Comparison of ENCODE assay signal across 13 cellular contexts in the genomic region with DNA sequence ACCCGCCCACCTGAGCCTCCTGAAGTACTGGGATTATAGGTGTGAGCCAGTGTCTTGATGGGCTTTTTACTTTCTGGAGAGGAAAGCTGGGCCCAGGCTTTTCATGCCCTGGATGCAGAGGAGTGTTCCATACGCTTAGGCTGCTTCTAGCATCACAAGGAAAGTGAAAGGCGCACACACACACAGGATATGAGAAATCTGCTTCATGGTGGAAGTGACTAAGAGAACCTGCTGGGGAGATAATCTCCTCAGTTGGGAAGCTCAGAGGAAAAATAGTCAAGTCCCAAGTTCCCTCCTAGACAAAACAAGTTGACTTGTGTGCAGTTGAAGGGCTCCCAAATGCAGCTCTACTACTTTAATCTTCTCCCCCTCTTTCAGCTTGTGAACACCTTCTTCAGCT. TPM values are rescaled to one million over a fixed set of nuclear protein-coding genes. Genes with fewer than 3 reads are reported as not detected.
A peak's percentile ranks its signal among the peaks of the same experiment; 100 is the strongest.
DNase-seq lines count a peak whose midpoint lies in the region; ATAC-seq, FAIRE-seq and TF ChIP-seq lines count a peak whose summit lies in the region.
"Had no signal": no experiment of that assay in that cellular context is flagged by ENCODE, and none has a peak within 500 bp of the region (broad histone marks: within the 10 kb centered on the region; RNA-seq: fewer than 3 reads in every experiment).

No MANE protein-coding gene starts in this region.

- CTCF ChIA-PET in CD4-positive, alpha-beta T cell (lab: Charles Lee): no interaction called here

- H3K27ac ChIP-seq in CD4-positive, alpha-beta T cell (ENCODE audit: low read depth, low read length): no peak overlapping the region
- no peak overlapping the region for H3K27ac ChIP-seq in mesenchymal stem cell (ENCODE audit: low read length, poor library complexity, severe bottlenecking)
- no peak overlapping the region for H3K27ac ChIP-seq in mesendoderm (ENCODE audit: low read depth, low read length)
- H3K27ac ChIP-seq: VCaP had no signal

- no peaks in the 10 kb centered on the region for H3K9me3 ChIP-seq in CD4-positive, alpha-beta T cell (ENCODE audit: control insufficient read depth, low read length)
- H3K9me3 ChIP-seq in mesenchymal stem cell (ENCODE audit: control insufficient read depth, low read length): no peaks in the 10 kb centered on the region

- H2AK5ac ChIP-seq in mesenchymal stem cell (ENCODE audit: low read length, severe bottlenecking) (no peak overlapping the region), mesendoderm (ENCODE audit: low read length) (no peak overlapping the region)

- no peak overlapping the region for H3K23ac ChIP-seq in mesenchymal stem cell (ENCODE audit: low read length in 2 of 2)
- no peak overlapping the region for H3K23ac ChIP-seq in mesendoderm (ENCODE audit: low read length)

- peak overlapping the region; percentile 90 for H3K27ac Mint-ChIP-seq in CD4-positive, alpha-beta T cell
- peak overlapping the region; percentile 5 for H3K27ac Mint-ChIP-seq in activated T-helper 2 cell treated with anti-CD3 and anti-CD28 coated beads, Interferon-gamma antibody, Interleukin-2, Interleukin-4, amounts not matched to agents 10 μg/mL and 5 μg/mL and 100 μg/mL, durations not matched to agents 14 hours and 24 hours and 36 hours

- H3K4me1 Mint-ChIP-seq in CD4-positive, alpha-beta T cell (ENCODE audit: low read depth): peaks cover 40% of the 10 kb centered on the region
- peaks cover 31% of the 10 kb centered on the region for H3K4me1 Mint-ChIP-seq in activated T-helper 2 cell treated with anti-CD3 and anti-CD28 coated beads, Interferon-gamma antibody, Interleukin-2, Interleukin-4, amounts not matched to agents 10 μg/mL and 5 μg/mL and 100 μg/mL, durations not matched to agents 14 hours and 24 hours and 36 hours (ENCODE audit: low read depth)

- 96% methylated on average over 3 of the region's 3 CpGs for WGBS in mesenchymal stem cell
- WGBS in mesendoderm (ENCODE audit: extremely low coverage, insufficient coverage, low lambda C conversion rate): no CpG with 5 or more reads among the region's 3 CpGs

- no peak overlapping the region for H2BK12ac ChIP-seq in mesenchymal stem cell (ENCODE audit: low read length in 2 of 2)

- H3K4me1 ChIP-seq in mesenchymal stem cell (ENCODE audit: control insufficient read depth, insufficient read depth, low read depth, low read length): peaks cover 6% of the 10 kb centered on the region
- H3K4me1 ChIP-seq in mesendoderm (ENCODE audit: control insufficient read depth, low read depth, low read length): peaks cover 5% of the 10 kb centered on the region

- no peak for TF ChIP-seq CTCF in CD4-positive, alpha-beta T cell (IDR thresholded peaks at IDR 0.05)

- no peak for TF ChIP-seq POLR2A in H54 (IDR thresholded peaks at IDR 0.05; ENCODE audit: low read depth, low read length)

- peaks cover 31% of the 10 kb centered on the region for H3K79me2 ChIP-seq in mesendoderm (ENCODE audit: control insufficient read depth, insufficient read depth, low read length)

- FAIRE-seq in H54 (lab: Jason Lieb, UNC): peak; percentile 38

- H3K79me1 ChIP-seq in mesenchymal stem cell (replicated peaks; ENCODE audit: low read length, poor library complexity, severe bottlenecking) (peaks cover 3% of the 10 kb centered on the region), mesendoderm (ENCODE audit: low read length) (peaks cover 16% of the 10 kb centered on the region)

- H3K14ac ChIP-seq in mesenchymal stem cell (ENCODE audit: low read length in 2 of 2): no peak overlapping the region

- H3K27me3 ChIP-seq in CD4-positive, alpha-beta T cell (ENCODE audit: control insufficient read depth, insufficient read depth, low read length): no peaks in the 10 kb centered on the region
- no peaks in the 10 kb centered on the region for H3K27me3 ChIP-seq in mesenchymal stem cell (ENCODE audit: control insufficient read depth in 1 of 2, insufficient read depth in 1 of 2, low read length in 2 of 2)
- H3K27me3 ChIP-seq in mesendoderm (ENCODE audit: insufficient read depth, low read length, poor library complexity): no peaks in the 10 kb centered on the region

- H3K4me2 ChIP-seq in mesenchymal stem cell (ENCODE audit: low read length, poor library complexity, severe bottlenecking) (no peak overlapping the region), mesendoderm (ENCODE audit: low read length) (no peak overlapping the region)

- intact Hi-C loops in CD4-positive, alpha-beta T cell (cut with DNase I, micrococcal nuclease): loop anchor here in 1 of 2 experiments (5.0 kb wide), 1 partner anchor 309 kb away; a partner anchor contains a TSS
- intact Hi-C loops in activated T-helper 2 cell treated with anti-CD3 and anti-CD28 coated beads, Interferon-gamma antibody, Interleukin-2, Interleukin-4, amounts not matched to agents 10 μg/mL and 5 μg/mL and 100 μg/mL, durations not matched to agents 14 hours and 24 hours and 36 hours (cut with micrococcal nuclease): no loop called here

- H3K36me3 ChIP-seq in mesenchymal stem cell (ENCODE audit: control insufficient read depth in 1 of 2, insufficient read depth in 2 of 2, low read depth in 1 of 2, low read length in 2 of 2) (peaks cover 19 to 41% of the 10 kb centered on the region in 2 experiments), mesendoderm (ENCODE audit: control insufficient read depth, insufficient read depth, low read length) (peaks cover 3% of the 10 kb centered on the region)

- H2AFZ ChIP-seq in mesenchymal stem cell (ENCODE audit: low read depth, low read length): no peak overlapping the region

- H3K9ac ChIP-seq in mesenchymal stem cell (ENCODE audit: low read length): no peak overlapping the region
- H3K9ac ChIP-seq in mesendoderm (ENCODE audit: low read length): no peak overlapping the region

- no peak overlapping the region for H4K5ac ChIP-seq in mesendoderm (ENCODE audit: low read length)

- H3K18ac ChIP-seq in mesenchymal stem cell (ENCODE audit: low read depth in 1 of 2, low read length in 2 of 2) (no peak overlapping the region), mesendoderm (ENCODE audit: low read length) (no peak overlapping the region)

- no peak overlapping the region for H4K91ac ChIP-seq in mesenchymal stem cell (ENCODE audit: low read length)

- H3K4ac ChIP-seq in mesenchymal stem cell (ENCODE audit: low read depth in 1 of 2, low read length in 2 of 2): no peak overlapping the region
- no peak overlapping the region for H3K4ac ChIP-seq in mesendoderm (ENCODE audit: low read depth, low read length)

- no peak overlapping the region for H3K4me3 ChIP-seq in mesenchymal stem cell (ENCODE audit: insufficient read depth in 1 of 2, low read depth in 1 of 2, low read length in 2 of 2)
- no peak overlapping the region for H3K4me3 ChIP-seq in mesendoderm (ENCODE audit: low read length)

- no peak overlapping the region for H2BK120ac ChIP-seq in mesenchymal stem cell (ENCODE audit: low read depth, low read length)
- H2BK120ac ChIP-seq in mesendoderm (ENCODE audit: low read depth, low read length): no peak overlapping the region

- no peaks in the 10 kb centered on the region for H3K27me3 Mint-ChIP-seq in CD4-positive, alpha-beta T cell
- H3K27me3 Mint-ChIP-seq in activated T-helper 2 cell treated with anti-CD3 and anti-CD28 coated beads, Interferon-gamma antibody, Interleukin-2, Interleukin-4, amounts not matched to agents 10 μg/mL and 5 μg/mL and 100 μg/mL, durations not matched to agents 14 hours and 24 hours and 36 hours (ENCODE audit: low read depth): no peaks in the 10 kb centered on the region

- H3K56ac ChIP-seq in mesendoderm (ENCODE audit: low read length): no peak overlapping the region

- POLR2A ChIA-PET in CD4-positive, alpha-beta T cell (lab: Charles Lee): interaction anchor here (0.8 kb wide), 1 partner anchor 24 kb away, joined by 3 read pairs; no protein-coding TSS in a partner anchor

- no peaks in the 10 kb centered on the region for H3K9me3 Mint-ChIP-seq in CD4-positive, alpha-beta T cell
- no peaks in the 10 kb centered on the region for H3K9me3 Mint-ChIP-seq in activated T-helper 2 cell treated with anti-CD3 and anti-CD28 coated beads, Interferon-gamma antibody, Interleukin-2, Interleukin-4, amounts not matched to agents 10 μg/mL and 5 μg/mL and 100 μg/mL, durations not matched to agents 14 hours and 24 hours and 36 hours

- H2BK5ac ChIP-seq in mesenchymal stem cell (ENCODE audit: low read depth, low read length, poor library complexity, severe bottlenecking) (no peak overlapping the region), mesendoderm (ENCODE audit: low read length) (no peak overlapping the region)

- H4K8ac ChIP-seq in mesenchymal stem cell (ENCODE audit: low read length) (no peak overlapping the region), mesendoderm (ENCODE audit: low read depth, low read length) (no peak overlapping the region)

- H2BK15ac ChIP-seq in mesenchymal stem cell (ENCODE audit: low read depth, poor library complexity, severe bottlenecking): no peak overlapping the region
- no peak overlapping the region for H2BK15ac ChIP-seq in mesendoderm (replicated peaks; ENCODE audit: low read depth)

- no peak for DNase-seq in CD4-positive, alpha-beta T cell
- DNase-seq in H54 (ENCODE audit: insufficient read length, low spot score) (peak; percentile 42), mesenchymal stem cell (peak; percentile 34), cerebellum (ENCODE audit: low spot score) (no peak), mesendoderm (no peak), SKM-1 (lab: John Stamatoyannopoulos, UW; ENCODE audit: unreplicated experiment) (no peak)
- no peak for DNase-seq in activated T-helper 2 cell treated with anti-CD3 and anti-CD28 coated beads, Interferon-gamma antibody, Interleukin-2, Interleukin-4, amounts not matched to agents 10 μg/mL and 5 μg/mL and 100 μg/mL, durations not matched to agents 14 hours and 24 hours and 36 hours (ENCODE audit: low spot score)
- DNase-seq: aorta, DMS153, NCI-H1930 had no signal

- no peak for ATAC-seq in CD4-positive, alpha-beta T cell (ENCODE audit: poor library complexity)

- H3K36me3 Mint-ChIP-seq in CD4-positive, alpha-beta T cell (ENCODE audit: low read depth): peaks cover 59% of the 10 kb centered on the region
- H3K36me3 Mint-ChIP-seq in activated T-helper 2 cell treated with anti-CD3 and anti-CD28 coated beads, Interferon-gamma antibody, Interleukin-2, Interleukin-4, amounts not matched to agents 10 μg/mL and 5 μg/mL and 100 μg/mL, durations not matched to agents 14 hours and 24 hours and 36 hours (ENCODE audit: low read depth): peaks cover 59% of the 10 kb centered on the region

- peak overlapping the region; percentile 91 for H3K4me3 Mint-ChIP-seq in CD4-positive, alpha-beta T cell
- peak overlapping the region; percentile 94 for H3K4me3 Mint-ChIP-seq in activated T-helper 2 cell treated with anti-CD3 and anti-CD28 coated beads, Interferon-gamma antibody, Interleukin-2, Interleukin-4, amounts not matched to agents 10 μg/mL and 5 μg/mL and 100 μg/mL, durations not matched to agents 14 hours and 24 hours and 36 hours (ENCODE audit: low read depth)

RNA-seq across cellular contexts. Expression of a gene that starts 2.2 kb away (rescaled TPM):
- total RNA-seq in CD4-positive, alpha-beta T cell: 10 to 100 TPM; 43.0 to 44.6 TPM
- 133 and 134 TPM in 2 replicates for total RNA-seq in activated T-helper 2 cell treated with anti-CD3 and anti-CD28 coated beads, Interferon-gamma antibody, Interleukin-2, Interleukin-4, amounts not matched to agents 10 μg/mL and 5 μg/mL and 100 μg/mL, durations not matched to agents 14 hours and 24 hours and 36 hours
- 63.1 TPM for polyA plus RNA-seq in mesenchymal stem cell (2013, experiment 1 of 2)
- polyA plus RNA-seq in mesenchymal stem cell (2013, experiment 2 of 2): 62.9 TPM
- total RNA-seq in cerebellum: 10.6 TPM
- polyA plus RNA-seq in mesendoderm (2013, experiment 1 of 2): 130 TPM
- 130 TPM for polyA plus RNA-seq in mesendoderm (2013, experiment 2 of 2)

RNA-seq across cellular contexts. Expression of a gene that starts 9.9 kb away (rescaled TPM):
- total RNA-seq in CD4-positive, alpha-beta T cell: not detected
- total RNA-seq in activated T-helper 2 cell treated with anti-CD3 and anti-CD28 coated beads, Interferon-gamma antibody, Interleukin-2, Interleukin-4, amounts not matched to agents 10 μg/mL and 5 μg/mL and 100 μg/mL, durations not matched to agents 14 hours and 24 hours and 36 hours: not detected in 2 replicates
- not detected for polyA plus RNA-seq in mesenchymal stem cell (2013, experiment 1 of 2)
- polyA plus RNA-seq in mesenchymal stem cell (2013, experiment 2 of 2): not detected
- not detected for total RNA-seq in cerebellum
- not detected for polyA plus RNA-seq in mesendoderm (2013, experiment 1 of 2)
- polyA plus RNA-seq in mesendoderm (2013, experiment 2 of 2): not detected
- total RNA-seq: aorta, subcutaneous adipose tissue had no signal
- polyA plus RNA-seq: esophagus had no signal

RNA-seq across cellular contexts. Expression of a gene that starts 23.4 kb away (rescaled TPM):
- 10 to 100 TPM; 30.2 to 32.4 TPM for total RNA-seq in CD4-positive, alpha-beta T cell
- total RNA-seq in activated T-helper 2 cell treated with anti-CD3 and anti-CD28 coated beads, Interferon-gamma antibody, Interleukin-2, Interleukin-4, amounts not matched to agents 10 μg/mL and 5 μg/mL and 100 μg/mL, durations not matched to agents 14 hours and 24 hours and 36 hours: 12.7 and 14.9 TPM in 2 replicates
- polyA plus RNA-seq in mesenchymal stem cell (2013, experiment 1 of 2): 9.8 TPM
- 9.7 TPM for polyA plus RNA-seq in mesenchymal stem cell (2013, experiment 2 of 2)
- total RNA-seq in cerebellum: 7.1 TPM
- polyA plus RNA-seq in mesendoderm (2013, experiment 1 of 2): 14.2 TPM
- 15.0 TPM for polyA plus RNA-seq in mesendoderm (2013, experiment 2 of 2)

RNA-seq across cellular contexts. Expression of a gene that starts 33.6 kb away (rescaled TPM):
- 10 to 100 TPM; 42.0 to 44.4 TPM for total RNA-seq in CD4-positive, alpha-beta T cell
- 36.0 and 43.1 TPM in 2 replicates for total RNA-seq in activated T-helper 2 cell treated with anti-CD3 and anti-CD28 coated beads, Interferon-gamma antibody, Interleukin-2, Interleukin-4, amounts not matched to agents 10 μg/mL and 5 μg/mL and 100 μg/mL, durations not matched to agents 14 hours and 24 hours and 36 hours
- 21.8 TPM for polyA plus RNA-seq in mesenchymal stem cell (2013, experiment 1 of 2)
- 21.8 TPM for polyA plus RNA-seq in mesenchymal stem cell (2013, experiment 2 of 2)
- 14.4 TPM for total RNA-seq in cerebellum
- 29.9 TPM for polyA plus RNA-seq in mesendoderm (2013, experiment 1 of 2)
- polyA plus RNA-seq in mesendoderm (2013, experiment 2 of 2): 30.8 TPM

RNA-seq across cellular contexts. Expression of a gene that starts 36.6 kb away (rescaled TPM):
- 1 to 10 TPM in 1 of 2 experiments, under 1 TPM in 1; 0.95 to 1.2 TPM for total RNA-seq in CD4-positive, alpha-beta T cell
- total RNA-seq in activated T-helper 2 cell treated with anti-CD3 and anti-CD28 coated beads, Interferon-gamma antibody, Interleukin-2, Interleukin-4, amounts not matched to agents 10 μg/mL and 5 μg/mL and 100 μg/mL, durations not matched to agents 14 hours and 24 hours and 36 hours: not detected in 2 replicates
- 0.35 TPM for polyA plus RNA-seq in mesenchymal stem cell (2013, experiment 1 of 2)
- 0.38 TPM for polyA plus RNA-seq in mesenchymal stem cell (2013, experiment 2 of 2)
- not detected for total RNA-seq in cerebellum
- polyA plus RNA-seq in mesendoderm (2013, experiment 1 of 2): 9.8 TPM
- 9.7 TPM for polyA plus RNA-seq in mesendoderm (2013, experiment 2 of 2)
- total RNA-seq: aorta, subcutaneous adipose tissue had no signal

Comparison
In these comparisons a context has a peak if more than half of its experiments do, and no peak if none do; other contexts are left out.
1. DNase-seq: peak in H54 (single experiment) and mesenchymal stem cell (single experiment); none in CD4-positive, alpha-beta T cell (0 of 10), activated T-helper 2 cell treated with anti-CD3 and anti-CD28 coated beads, Interferon-gamma antibody, Interleukin-2, Interleukin-4, amounts not matched to agents 10 μg/mL and 5 μg/mL and 100 μg/mL, durations not matched to agents 14 hours and 24 hours and 36 hours (single experiment), cerebellum (single experiment), mesendoderm (single experiment) and SKM-1 (single experiment).